In the genomic region with DNA sequence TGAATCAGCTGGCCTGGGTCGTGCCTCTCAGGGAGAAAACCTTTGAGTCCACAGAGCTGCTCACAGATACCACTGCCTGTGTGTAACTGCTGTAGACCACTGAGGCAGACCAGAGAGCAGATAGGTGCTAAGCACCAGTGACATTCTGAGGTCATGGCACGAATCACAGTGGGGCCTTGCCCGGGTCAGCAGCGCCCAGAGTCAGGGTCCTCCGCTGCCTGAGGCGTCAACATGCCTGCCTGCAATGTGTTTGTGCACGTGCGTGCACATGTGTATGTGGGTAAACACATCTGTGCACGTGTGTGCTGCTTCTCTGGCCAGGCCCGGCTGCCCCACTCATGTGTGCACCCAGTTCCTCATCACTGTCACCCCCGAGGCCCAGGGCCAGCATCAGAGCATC, we compare ENCODE assay signal across 8 cellular contexts. TPM values are rescaled to one million over a fixed set of nuclear protein-coding genes. Genes with fewer than 3 reads are reported as not detected.
DNase-seq lines count a peak whose midpoint lies in the region; ATAC-seq, FAIRE-seq and TF ChIP-seq lines count a peak whose summit lies in the region.
"Not testable (repeated sequence)": the region's sequence is repeated elsewhere in the genome, so short reads cannot be mapped to it uniquely, and the experiment has no call there.
"Had no signal": no experiment of that assay in that cellular context is flagged by ENCODE, and none has a peak within 500 bp of the region (broad histone marks: within the 10 kb centered on the region; RNA-seq: fewer than 3 reads in every experiment).

TBC1D3L (minus strand) TSS at position 101 of the 400 bp plus-strand sequence. CDS start 1,540 bp downstream, outside the sequence.

- not testable (repeated sequence) for H3K9me2 ChIP-seq in Karpas-422 (replicated peaks; ENCODE audit: insufficient read depth, low read length)

- WGBS in transverse colon (ENCODE audit: low coverage in 1 of 2), 2 donors, result no CpG with 5 or more reads among the region's 11 CpGs

- not testable (repeated sequence) for H3K9me3 Mint-ChIP-seq in activated CD4-positive, alpha-beta memory T cell treated with anti-CD3 and anti-CD28 coated beads for 36 hours; astrocyte (ENCODE audit: unreplicated experiment); osteocyte (ENCODE audit: unreplicated experiment)

- H3K36me3 Mint-ChIP-seq in activated CD4-positive, alpha-beta memory T cell treated with anti-CD3 and anti-CD28 coated beads for 36 hours; astrocyte (ENCODE audit: low read depth, unreplicated experiment); osteocyte (ENCODE audit: unreplicated experiment): not testable (repeated sequence)

- not testable (repeated sequence) for H3K4me1 ChIP-seq in Karpas-422 (ENCODE audit: low read length); astrocyte (ENCODE audit: insufficient read depth, low read length); lower lobe of right lung; transverse colon

- FAIRE-seq in astrocyte (lab: Jason Lieb, UNC), result not testable (repeated sequence)

- not testable (repeated sequence) for H3K4me1 Mint-ChIP-seq in activated CD4-positive, alpha-beta memory T cell treated with anti-CD3 and anti-CD28 coated beads for 36 hours (ENCODE audit: low read depth); astrocyte (ENCODE audit: low read depth, unreplicated experiment); osteocyte (ENCODE audit: unreplicated experiment)

- not testable (repeated sequence) for H3K27me3 ChIP-seq in Karpas-422 (ENCODE audit: low read length); astrocyte (ENCODE audit: insufficient read depth, low read length); lower lobe of right lung (ENCODE audit: low read depth); transverse colon

- H4K20me1 ChIP-seq in Karpas-422 (ENCODE audit: insufficient read depth, low read depth, low read length); astrocyte (ENCODE audit: insufficient read depth, low read length): not testable (repeated sequence)

- not testable (repeated sequence) for H3K36me3 ChIP-seq in Karpas-422 (ENCODE audit: insufficient read depth, low read length); astrocyte (ENCODE audit: insufficient read depth, low read length); lower lobe of right lung; transverse colon

- H3K27ac ChIP-seq in Karpas-422 (ENCODE audit: low read length); astrocyte (ENCODE audit: low read depth, low read length); lower lobe of right lung; transverse colon: not testable (repeated sequence)

- H3K4me3 ChIP-seq in Karpas-422 (ENCODE audit: low read length); astrocyte (ENCODE audit: insufficient read depth, low read depth, low read length); lower lobe of right lung; transverse colon: not testable (repeated sequence)

- H3K27ac Mint-ChIP-seq in activated CD4-positive, alpha-beta memory T cell treated with anti-CD3 and anti-CD28 coated beads for 36 hours; astrocyte (ENCODE audit: unreplicated experiment); osteocyte (ENCODE audit: unreplicated experiment): not testable (repeated sequence)

- in situ Hi-C loops in transverse colon (cut with MboI; ENCODE audit: low pct_ligation_motif_present in 1 of 4, low pct_unique_long_range_greater_than_20kb in 1 of 4, low sequenced_read_pairs in 3 of 4), result not testable (repeated sequence)

- not testable (repeated sequence) for H3K27me3 Mint-ChIP-seq in activated CD4-positive, alpha-beta memory T cell treated with anti-CD3 and anti-CD28 coated beads for 36 hours; astrocyte (ENCODE audit: low read depth, unreplicated experiment); osteocyte (ENCODE audit: unreplicated experiment)

- not testable (repeated sequence) for H3K9ac ChIP-seq in Karpas-422 (ENCODE audit: low read length); astrocyte (ENCODE audit: low read length)

- CTCF ChIA-PET in activated CD4-positive, alpha-beta memory T cell treated with anti-CD3 and anti-CD28 coated beads for 36 hours (lab: Charles Lee), result not testable (repeated sequence)

- H3K4me3 Mint-ChIP-seq in activated CD4-positive, alpha-beta memory T cell treated with anti-CD3 and anti-CD28 coated beads for 36 hours; astrocyte (ENCODE audit: unreplicated experiment); osteocyte (ENCODE audit: unreplicated experiment): not testable (repeated sequence)

- H3K4me2 ChIP-seq in Karpas-422 (ENCODE audit: low read depth, low read length, poor library complexity, severe bottlenecking); astrocyte (ENCODE audit: low read length): not testable (repeated sequence)

- not testable (repeated sequence) for H2AFZ ChIP-seq in Karpas-422 (ENCODE audit: low read length); astrocyte (ENCODE audit: low read depth, low read length)

- intact Hi-C loops in activated CD4-positive, alpha-beta memory T cell treated with anti-CD3 and anti-CD28 coated beads for 36 hours (cut with micrococcal nuclease); lower lobe of right lung (cut with DNase I); transverse colon (cut with DNase I; ENCODE audit: low total_unique reads): not testable (repeated sequence)

- not testable (repeated sequence) for TF ChIP-seq POLR2A in transverse colon (IDR thresholded peaks at IDR 0.05)

- not testable (repeated sequence) for H3K79me2 ChIP-seq in Karpas-422 (ENCODE audit: low read length); astrocyte (ENCODE audit: insufficient read depth, low read length)

- TF ChIP-seq CTCF in astrocyte (IDR thresholded peaks at IDR 0.05; ENCODE audit: insufficient read depth, low read depth, low read length); lower lobe of right lung (IDR thresholded peaks at IDR 0.05); osteocyte (IDR thresholded peaks at IDR 0.05); transverse colon (IDR thresholded peaks at IDR 0.05): not testable (repeated sequence)

- not testable (repeated sequence) for DNase-seq in Karpas-422; activated CD4-positive, alpha-beta memory T cell treated with anti-CD3 and anti-CD28 coated beads for 36 hours; astrocyte (ENCODE audit: low read depth); lower lobe of right lung; osteocyte (ENCODE audit: extremely low spot score, unreplicated experiment); transverse colon

- POLR2A ChIA-PET in activated CD4-positive, alpha-beta memory T cell treated with anti-CD3 and anti-CD28 coated beads for 36 hours (lab: Charles Lee), result not testable (repeated sequence)

- not testable (repeated sequence) for ATAC-seq in esophagus mucosa, lower lobe of right lung

- H3K9me3 ChIP-seq in Karpas-422 (ENCODE audit: low read length); astrocyte (ENCODE audit: insufficient read depth, low read depth, low read length); lower lobe of right lung; transverse colon: not testable (repeated sequence)

- TF ChIP-seq EP300 in transverse colon (IDR thresholded peaks at IDR 0.05; ENCODE audit: low read depth), result not testable (repeated sequence)

RNA-seq across cellular contexts. Expression of gene TBC1D3L, which starts in this region (rescaled TPM):
- 10.1 and 14.9 TPM in 2 replicates for total RNA-seq in Karpas-422 (2014; rRNA removed; shearing (Covaris generic); ENCODE audit: low replicate concordance)
- 10 to 100 TPM; 14.0 to 14.8 TPM for total RNA-seq in activated CD4-positive, alpha-beta memory T cell treated with anti-CD3 and anti-CD28 coated beads for 36 hours
- total RNA-seq in astrocyte (16.5 and 21.7 TPM in 2 replicates), esophagus mucosa (12.2 TPM), lower lobe of right lung (20.7 TPM), osteocyte (26.2 and 28.5 TPM in 2 replicates), transverse colon (10 to 100 TPM; 15.7 to 83.6 (median 23.2) TPM)
- total RNA-seq: Daoy had no signal
